1 cellular context compared by ENCODE assay signal in the genomic region with DNA sequence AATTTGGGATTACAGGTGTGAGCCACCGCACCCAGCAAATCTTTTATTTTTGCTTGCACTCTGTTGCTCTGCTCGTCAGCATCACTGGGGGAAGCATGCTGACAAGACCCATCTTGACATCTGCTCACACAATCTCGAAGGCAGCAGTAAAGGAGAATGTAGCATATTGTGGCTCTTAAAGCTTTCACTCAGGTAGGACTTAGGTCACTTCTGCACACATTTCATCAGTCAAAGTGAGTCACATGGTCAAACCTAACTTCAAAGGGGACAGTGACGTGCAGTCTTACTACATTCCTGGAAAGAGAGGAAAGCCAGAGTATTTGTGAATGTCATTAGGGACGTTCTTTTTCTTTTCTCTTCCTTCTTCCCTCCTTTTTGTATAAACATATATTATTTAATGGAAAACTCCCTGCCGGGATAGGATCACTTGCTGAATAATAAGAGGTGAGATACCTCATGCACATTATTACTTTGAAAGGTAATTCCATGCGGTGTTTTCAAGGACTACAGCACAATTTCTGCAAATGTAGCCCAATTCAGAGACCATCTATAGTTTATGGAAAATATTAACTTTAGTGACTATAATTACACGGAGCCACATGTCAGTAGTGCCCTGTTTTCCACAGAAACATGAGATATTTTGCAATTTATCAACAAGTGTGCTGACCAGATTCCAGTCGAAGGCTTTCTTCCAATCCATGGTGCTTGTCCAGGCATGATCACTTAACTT.
TF ChIP-seq lines count a peak whose summit lies in the region.

No MANE protein-coding gene starts in this region.

TF ChIP-seq in HepG2, 621 proteins besides CTCF, POLR2A, EP300 and RAD21 (continued from another document):
- TF ChIP-seq, protein P1, sequence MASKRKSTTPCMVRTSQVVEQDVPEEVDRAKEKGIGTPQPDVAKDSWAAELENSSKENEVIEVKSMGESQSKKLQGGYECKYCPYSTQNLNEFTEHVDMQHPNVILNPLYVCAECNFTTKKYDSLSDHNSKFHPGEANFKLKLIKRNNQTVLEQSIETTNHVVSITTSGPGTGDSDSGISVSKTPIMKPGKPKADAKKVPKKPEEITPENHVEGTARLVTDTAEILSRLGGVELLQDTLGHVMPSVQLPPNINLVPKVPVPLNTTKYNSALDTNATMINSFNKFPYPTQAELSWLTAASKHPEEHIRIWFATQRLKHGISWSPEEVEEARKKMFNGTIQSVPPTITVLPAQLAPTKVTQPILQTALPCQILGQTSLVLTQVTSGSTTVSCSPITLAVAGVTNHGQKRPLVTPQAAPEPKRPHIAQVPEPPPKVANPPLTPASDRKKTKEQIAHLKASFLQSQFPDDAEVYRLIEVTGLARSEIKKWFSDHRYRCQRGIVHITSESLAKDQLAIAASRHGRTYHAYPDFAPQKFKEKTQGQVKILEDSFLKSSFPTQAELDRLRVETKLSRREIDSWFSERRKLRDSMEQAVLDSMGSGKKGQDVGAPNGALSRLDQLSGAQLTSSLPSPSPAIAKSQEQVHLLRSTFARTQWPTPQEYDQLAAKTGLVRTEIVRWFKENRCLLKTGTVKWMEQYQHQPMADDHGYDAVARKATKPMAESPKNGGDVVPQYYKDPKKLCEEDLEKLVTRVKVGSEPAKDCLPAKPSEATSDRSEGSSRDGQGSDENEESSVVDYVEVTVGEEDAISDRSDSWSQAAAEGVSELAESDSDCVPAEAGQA (IDR thresholded peaks at IDR 0.05; ENCODE audit: low read depth): no peak
- TF ChIP-seq, protein P1 (CRISPR knock-in tag; IDR thresholded peaks at IDR 0.05; ENCODE audit: borderline replicate concordance): no peak
- TF ChIP-seq ZNF451 (CRISPR knock-in tag; IDR thresholded peaks at IDR 0.05) (no peak), ZNF207 (IDR thresholded peaks at IDR 0.05; ENCODE audit: borderline replicate concordance) (no peak), ZMAT3 (CRISPR knock-in tag; conservative IDR thresholded peaks at IDR 0.05) (no peak), SOX5 (CRISPR knock-in tag; IDR thresholded peaks at IDR 0.05; ENCODE audit: borderline replicate concordance) (peak; percentile 41; the same call in 1 of the 2 replicates), GATAD1 (CRISPR knock-in tag; IDR thresholded peaks at IDR 0.05) (0 out of 2 replicates have a peak, but pooled peaks have one; percentile 2), ZNF713 (CRISPR knock-in tag; IDR thresholded peaks at IDR 0.05) (no peak), NFKBIZ (CRISPR knock-in tag; IDR thresholded peaks at IDR 0.05) (no peak; the same call in 1 of the 2 replicates), ZNF143 (CRISPR knock-in tag; IDR thresholded peaks at IDR 0.05) (no peak), ZNF367 (CRISPR knock-in tag; IDR thresholded peaks at IDR 0.05; ENCODE audit: borderline replicate concordance) (no peak), ZNF614 (CRISPR knock-in tag; IDR thresholded peaks at IDR 0.05; ENCODE audit: borderline replicate concordance) (no peak), ZNF629 (CRISPR knock-in tag; conservative IDR thresholded peaks at IDR 0.05) (no peak), ZNF562 (CRISPR knock-in tag; IDR thresholded peaks at IDR 0.05; ENCODE audit: borderline replicate concordance) (no peak), PITX1 (CRISPR knock-in tag; IDR thresholded peaks at IDR 0.05) (no peak), ZMYM4 (CRISPR knock-in tag; IDR thresholded peaks at IDR 0.05) (peak; percentile 18; the same call in 1 of the 2 replicates), MED8 (CRISPR knock-in tag; IDR thresholded peaks at IDR 0.05; ENCODE audit: insufficient replicate concordance) (no peak), RBFOX2 (IDR thresholded peaks at IDR 0.05; ENCODE audit: low read depth, low read length) (no peak)
- TF ChIP-seq, protein P2, sequence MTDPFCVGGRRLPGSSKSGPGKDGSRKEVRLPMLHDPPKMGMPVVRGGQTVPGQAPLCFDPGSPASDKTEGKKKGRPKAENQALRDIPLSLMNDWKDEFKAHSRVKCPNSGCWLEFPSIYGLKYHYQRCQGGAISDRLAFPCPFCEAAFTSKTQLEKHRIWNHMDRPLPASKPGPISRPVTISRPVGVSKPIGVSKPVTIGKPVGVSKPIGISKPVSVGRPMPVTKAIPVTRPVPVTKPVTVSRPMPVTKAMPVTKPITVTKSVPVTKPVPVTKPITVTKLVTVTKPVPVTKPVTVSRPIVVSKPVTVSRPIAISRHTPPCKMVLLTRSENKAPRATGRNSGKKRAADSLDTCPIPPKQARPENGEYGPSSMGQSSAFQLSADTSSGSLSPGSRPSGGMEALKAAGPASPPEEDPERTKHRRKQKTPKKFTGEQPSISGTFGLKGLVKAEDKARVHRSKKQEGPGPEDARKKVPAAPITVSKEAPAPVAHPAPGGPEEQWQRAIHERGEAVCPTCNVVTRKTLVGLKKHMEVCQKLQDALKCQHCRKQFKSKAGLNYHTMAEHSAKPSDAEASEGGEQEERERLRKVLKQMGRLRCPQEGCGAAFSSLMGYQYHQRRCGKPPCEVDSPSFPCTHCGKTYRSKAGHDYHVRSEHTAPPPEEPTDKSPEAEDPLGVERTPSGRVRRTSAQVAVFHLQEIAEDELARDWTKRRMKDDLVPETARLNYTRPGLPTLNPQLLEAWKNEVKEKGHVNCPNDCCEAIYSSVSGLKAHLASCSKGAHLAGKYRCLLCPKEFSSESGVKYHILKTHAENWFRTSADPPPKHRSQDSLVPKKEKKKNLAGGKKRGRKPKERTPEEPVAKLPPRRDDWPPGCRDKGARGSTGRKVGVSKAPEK (CRISPR knock-in tag; IDR thresholded peaks at IDR 0.05; ENCODE audit: borderline replicate concordance): 0 out of 2 replicates have a peak, but pooled peaks have one; percentile 13
- TF ChIP-seq, protein P3, sequence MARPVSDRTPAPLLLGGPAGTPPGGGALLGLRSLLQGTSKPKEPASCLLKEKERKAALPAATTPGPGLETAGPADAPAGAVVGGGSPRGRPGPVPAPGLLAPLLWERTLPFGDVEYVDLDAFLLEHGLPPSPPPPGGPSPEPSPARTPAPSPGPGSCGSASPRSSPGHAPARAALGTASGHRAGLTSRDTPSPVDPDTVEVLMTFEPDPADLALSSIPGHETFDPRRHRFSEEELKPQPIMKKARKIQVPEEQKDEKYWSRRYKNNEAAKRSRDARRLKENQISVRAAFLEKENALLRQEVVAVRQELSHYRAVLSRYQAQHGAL (CRISPR knock-in tag; IDR thresholded peaks at IDR 0.05; ENCODE audit: not compliant biosample characterization): no peak
- TF ChIP-seq, protein P4, sequence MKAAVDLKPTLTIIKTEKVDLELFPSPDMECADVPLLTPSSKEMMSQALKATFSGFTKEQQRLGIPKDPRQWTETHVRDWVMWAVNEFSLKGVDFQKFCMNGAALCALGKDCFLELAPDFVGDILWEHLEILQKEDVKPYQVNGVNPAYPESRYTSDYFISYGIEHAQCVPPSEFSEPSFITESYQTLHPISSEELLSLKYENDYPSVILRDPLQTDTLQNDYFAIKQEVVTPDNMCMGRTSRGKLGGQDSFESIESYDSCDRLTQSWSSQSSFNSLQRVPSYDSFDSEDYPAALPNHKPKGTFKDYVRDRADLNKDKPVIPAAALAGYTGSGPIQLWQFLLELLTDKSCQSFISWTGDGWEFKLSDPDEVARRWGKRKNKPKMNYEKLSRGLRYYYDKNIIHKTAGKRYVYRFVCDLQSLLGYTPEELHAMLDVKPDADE (CRISPR knock-in tag; IDR thresholded peaks at IDR 0.05): no peak
